Comparison of ENCODE assay signal across 25 cellular contexts in genomic region chr22:39215070-39215396, GRCh38. TPM values are rescaled to one million over a fixed set of nuclear protein-coding genes. Genes with fewer than 3 reads are reported as not detected.
A peak's percentile ranks its signal among the peaks of the same experiment; 100 is the strongest.
DNase-seq lines count a peak whose midpoint lies in the region; ATAC-seq, FAIRE-seq and TF ChIP-seq lines count a peak whose summit lies in the region.
"Had no signal": no experiment of that assay in that cellular context is flagged by ENCODE, and none has a peak within 500 bp of the region (broad histone marks: within the 10 kb centered on the region; RNA-seq: fewer than 3 reads in every experiment).

No MANE protein-coding gene starts in this region.

- H3K4me1 ChIP-seq in breast epithelium = peaks cover 0 to 18% of the 10 kb centered on the region in 2 donors
- peaks cover 15 to 30% (median 20%) of the 10 kb centered on the region in 4 experiments for H3K4me1 ChIP-seq in H1 (replicated peaks in 1 of 4; ENCODE audit: control insufficient read depth in 3 of 4, insufficient read depth in 4 of 4, low read length in 3 of 4)
- peaks cover 21% of the 10 kb centered on the region for H3K4me1 ChIP-seq in mesodermal cell (ENCODE audit: control insufficient read depth, insufficient read depth, low read length, poor library complexity, severe bottlenecking)
- H3K4me1 ChIP-seq: heart left ventricle, Peyer's patch, transverse colon had no signal

- H3K27me3 ChIP-seq in breast epithelium (no peaks in the 10 kb centered on the region), H1 (replicated peaks in 1 of 4; ENCODE audit: control insufficient read depth in 3 of 4, extremely low read depth in 1 of 4, insufficient read depth in 3 of 4, low read length in 3 of 4) (no peaks in the 10 kb centered on the region)
- H3K27me3 ChIP-seq: cardiac muscle cell, heart left ventricle, Peyer's patch had no signal

- H4K20me1 ChIP-seq in H1 (replicated peaks in 1 of 2; ENCODE audit: control insufficient read depth in 1 of 2, insufficient read depth in 2 of 2, low read length in 2 of 2) = no peaks in the 10 kb centered on the region

- peak overlapping the region; percentile 99 for H2BK12ac ChIP-seq in H1 (ENCODE audit: low read depth, low read length)

- DNase-seq in breast epithelium (ENCODE audit: low spot score in 2 of 2) = no peak
- DNase-seq in MCF 10A (ENCODE audit: unreplicated experiment) = no peak
- DNase-seq in H1 (ENCODE audit: low read depth in 1 of 2, low spot score in 2 of 2) = peak in 1 of 2 experiments; percentile 50
- DNase-seq in urothelium cell line (ENCODE audit: low spot score) = no peak
- no peak for DNase-seq in SK-N-DZ (ENCODE audit: low spot score)
- no peak for DNase-seq in NCI-H2171 treated with DMSO at 0.1 percent for 48 hours (lab: John Stamatoyannopoulos, UW)
- DNase-seq: activated naive CD4-positive, alpha-beta T cell; activated T-cell treated with anti-CD3 and anti-CD28 coated beads for 4 hours; DMS79 treated with DMSO at 0.1 percent for 48 hours; NCI-H1436; NCI-H510A; occipital lobe; retina; stomach; transverse colon had no signal

- H3K27ac ChIP-seq in breast epithelium (peak overlapping the region; percentile 79 to 80), H1 (ENCODE audit: low read depth, low read length) (peak overlapping the region; percentile 44; the same call in 1 of the 2 replicates), mesodermal cell (ENCODE audit: low read depth, low read length, severe bottlenecking) (peak overlapping the region; percentile 69)
- H3K27ac ChIP-seq: cardiac muscle cell, heart left ventricle, Peyer's patch, stomach, transverse colon had no signal

- H4K91ac ChIP-seq in H1 (replicated peaks; ENCODE audit: insufficient read length, low read length) = peak overlapping the region; percentile 82

- H3K56ac ChIP-seq in H1 (replicated peaks; ENCODE audit: insufficient read length, low read depth, low read length) = peak overlapping the region; percentile 34

- H3K27me3 Mint-ChIP-seq in MCF 10A (ENCODE audit: insufficient read depth, unreplicated experiment) = no peaks in the 10 kb centered on the region

- TF ChIP-seq CTCF in breast epithelium (IDR thresholded peaks at IDR 0.05) (no peak), MCF 10A (IDR thresholded peaks at IDR 0.05; ENCODE audit: unreplicated experiment) (no peak), H1 (IDR thresholded peaks at IDR 0.05; ENCODE audit: control extremely low read depth in 1 of 3, insufficient read depth in 1 of 3, low read depth in 1 of 3, low read length in 3 of 3) (no peak)

- no peaks in the 10 kb centered on the region for H3K79me1 ChIP-seq in H1 (ENCODE audit: low read depth, low read length)

- no peak overlapping the region for H3K4me3 ChIP-seq in breast epithelium
- H3K4me3 ChIP-seq in H1 (ENCODE audit: extremely low read depth in 1 of 4, insufficient read depth in 2 of 4, low read depth in 3 of 4, low read length in 4 of 4) = no peak overlapping the region
- no peak overlapping the region for H3K4me3 ChIP-seq in mesodermal cell (ENCODE audit: extremely low read depth, insufficient read depth, low read length, poor library complexity, severe bottlenecking)
- H3K4me3 ChIP-seq: cardiac muscle cell, GM12878, heart left ventricle, K562, Peyer's patch, stomach, transverse colon had no signal

- no peaks in the 10 kb centered on the region; the same call in 1 of the 2 replicates for H3K23me2 ChIP-seq in H1 (ENCODE audit: low read depth, low read length)

- no peaks in the 10 kb centered on the region for H3K9me3 ChIP-seq in breast epithelium
- no peaks in the 10 kb centered on the region for H3K9me3 ChIP-seq in H1 (ENCODE audit: insufficient read depth in 2 of 2, low read depth in 1 of 2, low read length in 1 of 2)
- no peaks in the 10 kb centered on the region for H3K9me3 ChIP-seq in mesodermal cell (ENCODE audit: control insufficient read depth, low read length)
- H3K9me3 ChIP-seq: Peyer's patch, stomach, transverse colon had no signal

- POLR2A ChIA-PET in MCF 10A (lab: Yijun Ruan, JAX) (interaction anchor here (0.7 to 1.8 kb wide), 7 partner anchors 9 to 101 kb away, joined by 3 to 16 read pairs (median 4); no protein-coding TSS in a partner anchor), H1 (lab: Charles Lee; ENCODE audit: partially characterized antibody) (interaction anchor here (0.9 to 6.1 kb wide), 27 partner anchors 8 to 104 kb away, joined by 3 to 79 read pairs (median 7); partner anchors contain the start of gene RPL3)

- no peak overlapping the region for H3K27ac Mint-ChIP-seq in MCF 10A (ENCODE audit: low read depth, unreplicated experiment)
- H3K27ac Mint-ChIP-seq: B cell; T-helper 2 cell treated with Interferon-gamma antibody and Interleukin-4, amounts not matched to agents 5 μg/mL and 100 μg/mL, for 36 hours had no signal

- no peak overlapping the region for H3K9ac ChIP-seq in H1 (replicated peaks in 1 of 4; ENCODE audit: extremely low read depth in 1 of 4, low read depth in 3 of 4, low read length in 3 of 4)

- H2BK20ac ChIP-seq in H1 (ENCODE audit: low read length) = no peak overlapping the region

- CTCF ChIA-PET in MCF 10A (lab: Yijun Ruan, JAX) = no interaction called here
- CTCF ChIA-PET in H1 (lab: Charles Lee; ENCODE audit: partially characterized antibody) = interaction anchor here (0.8 to 4.1 kb wide), 29 partner anchors 8 to 345 kb away, joined by 3 to 35 read pairs (median 5); no protein-coding TSS in a partner anchor

- TF ChIP-seq POLR2A in breast epithelium (IDR thresholded peaks at IDR 0.05) (no peak), H1 (IDR thresholded peaks at IDR 0.05; ENCODE audit: control extremely low read depth in 1 of 2, low read depth in 2 of 2, low read length in 2 of 2) (no peak)

- H2BK15ac ChIP-seq in H1 (ENCODE audit: low read length) = no peak overlapping the region

- H4K5ac ChIP-seq in H1 (ENCODE audit: insufficient read length, low read depth, low read length) = no peak overlapping the region

- no peak overlapping the region for H3K4me3 Mint-ChIP-seq in MCF 10A (ENCODE audit: unreplicated experiment)
- H3K4me3 Mint-ChIP-seq: B cell; T-helper 2 cell treated with Interferon-gamma antibody and Interleukin-4, amounts not matched to agents 5 μg/mL and 100 μg/mL, for 36 hours had no signal

- BruUV-seq in MCF 10A (replicated peaks; lab: Mats Ljungman, UMichigan) = no TSS peak

- H3K4me1 Mint-ChIP-seq in MCF 10A (ENCODE audit: insufficient read depth, unreplicated experiment) = peaks cover 24% of the 10 kb centered on the region
- H3K4me1 Mint-ChIP-seq: B cell had no signal

- intact Hi-C loops in breast epithelium (cut with DNase I; ENCODE audit: low total_unique reads) = no loop called here
- intact Hi-C loops in MCF 10A (cut with micrococcal nuclease) = no loop called here

- no peak for ATAC-seq in HG02852 (IDR thresholded peaks at IDR 0.05; ENCODE audit: unreplicated experiment)

- H3K4ac ChIP-seq in H1 (replicated peaks; ENCODE audit: insufficient read length, low read depth, low read length) = no peak overlapping the region

- peak overlapping the region; percentile 55 to 80; a peak in 3 of 4 replicates for H3K4me2 ChIP-seq in H1 (ENCODE audit: insufficient read depth in 1 of 2, low read depth in 2 of 2, low read length in 2 of 2)

- H2BK120ac ChIP-seq in H1 (replicated peaks; ENCODE audit: low read depth, low read length) = no peak overlapping the region

- peak overlapping the region; percentile 99 for H2BK5ac ChIP-seq in H1 (ENCODE audit: low read depth, low read length)

- H2AFZ ChIP-seq in H1 (ENCODE audit: low read length) = no peak overlapping the region

- no peak for TF ChIP-seq EP300 in H1 (IDR thresholded peaks at IDR 0.05; ENCODE audit: borderline replicate concordance in 1 of 2, low read depth in 2 of 2, low read length in 2 of 2)

- peak overlapping the region; percentile 94; the same call in 1 of the 2 replicates for H2AK5ac ChIP-seq in H1 (ENCODE audit: low read depth, low read length)

- no peak overlapping the region for H4K8ac ChIP-seq in H1 (ENCODE audit: extremely low read depth, insufficient read depth, low read length)

- H3K9me3 Mint-ChIP-seq in MCF 10A (ENCODE audit: unreplicated experiment) = peaks cover 3% of the 10 kb centered on the region

- 53% methylated on average over 6 of the region's 6 CpGs; no CpG with 5 or more reads in 1 of the 2 experiments for WGBS in H1 (ENCODE audit: extremely low coverage in 1 of 2, insufficient coverage in 1 of 2, insufficient read length in 1 of 2, insufficient replicate concordance in 2 of 2, low coverage in 1 of 2, low lambda C conversion rate in 2 of 2, missing lambda C conversion rate in 1 of 2), 2 experiments
- WGBS in mesodermal cell (ENCODE audit: insufficient coverage in 2 of 2), 2 experiments = 70 to 82% methylated on average over 4 to 6 of the region's 6 CpGs

- H3K36me3 ChIP-seq in breast epithelium = no peaks in the 10 kb centered on the region
- H3K36me3 ChIP-seq in H1 (ENCODE audit: control insufficient read depth in 2 of 4, insufficient read depth in 4 of 4, low read length in 3 of 4) = no peaks in the 10 kb centered on the region
- no peaks in the 10 kb centered on the region for H3K36me3 ChIP-seq in mesodermal cell (ENCODE audit: control insufficient read depth, insufficient read depth, low read length)
- H3K36me3 ChIP-seq: cardiac muscle cell, Peyer's patch, stomach, transverse colon had no signal

- TF ChIP-seq RAD21 in H1 (IDR thresholded peaks at IDR 0.05 in 1 of 2, conservative IDR thresholded peaks at IDR 0.05 in 1 of 2; ENCODE audit: low read depth in 2 of 2, low read length in 2 of 2) = no peak

- no peak overlapping the region for H3K14ac ChIP-seq in H1 (ENCODE audit: insufficient read length)

- no peak overlapping the region for H3K18ac ChIP-seq in H1 (ENCODE audit: extremely low read depth, low read length)

- no peak overlapping the region for H3K23ac ChIP-seq in H1 (ENCODE audit: insufficient read length)

- H3K79me2 ChIP-seq in H1 (ENCODE audit: control insufficient read depth in 1 of 2, insufficient read depth in 2 of 2, low read length in 2 of 2) = no peaks in the 10 kb centered on the region

- FAIRE-seq in H1 (lab: Jason Lieb, UNC) (no peak), urothelium cell line (lab: Jason Lieb, UNC) (peak; percentile 88)
- FAIRE-seq: A204.1, GM12878, K562 had no signal

- H3K36me3 Mint-ChIP-seq in MCF 10A (ENCODE audit: insufficient read depth, unreplicated experiment) = no peaks in the 10 kb centered on the region

RNA-seq across cellular contexts. Expression of gene PDGFB, which starts 29.7 kb away (rescaled TPM):
- total RNA-seq in breast epithelium (10 to 100 TPM in 1 of 3 donors, 1 to 10 TPM in 2; 5.3 to 11.1 (median 8.5) TPM), MCF 10A (2022) (0.29 and 0.37 TPM in 2 replicates)
- total RNA-seq in H1 (2021; fragmentation: NEBNext Ultra II Directional; extraction: Animal tissue kit (Norgen Biotek cat#: 25700)) = 8.5 and 9.6 TPM in 2 replicates
- 3.9 and 5.5 TPM in 2 replicates for polyA plus RNA-seq in H1 (2011; rRNA removed)
- polyA plus RNA-seq in H1 (2011; cell fraction: cytosol; rRNA removed) = 6.1 TPM
- 10.9 TPM for polyA plus RNA-seq in H1 (2011; cell fraction: nucleus; rRNA removed)
- polyA plus RNA-seq in H1 (2012, experiment 1 of 2) = 2.6 to 3.9 TPM (median 3.8 TPM) in 4 replicates
- polyA plus RNA-seq in H1 (2012, experiment 2 of 2) = 4.1 TPM
- polyA plus RNA-seq in H1 (2013, experiment 1 of 2) = 4.9 TPM
- polyA plus RNA-seq in H1 (2013, experiment 2 of 2) = 6.0 TPM
- polyA minus RNA-seq in H1 (2011; rRNA and poly(A)+ RNA removed) = 3.0 and 5.3 TPM in 2 replicates
- polyA minus RNA-seq in H1 (2011; cell fraction: cytosol; rRNA and poly(A)+ RNA removed) = 5.7 TPM
- polyA minus RNA-seq in H1 (2011; cell fraction: nucleus; rRNA and poly(A)+ RNA removed) = 3.5 TPM
- 25.4 TPM for polyA plus RNA-seq in mesodermal cell (2013, experiment 1 of 2)
- 17.3 TPM for polyA plus RNA-seq in mesodermal cell (2013, experiment 2 of 2)
- polyA plus RNA-seq in SK-N-DZ (2014; cell fraction: cytosol; rRNA removed) = 0.20 and 0.42 TPM in 2 replicates
- 0.28 and 0.76 TPM in 2 replicates for polyA plus RNA-seq in SK-N-DZ (2014; cell fraction: nucleus; rRNA removed)
- total RNA-seq: B cell had no signal
